In genomic region chr12:89935850-89936249, GRCh38 we compare ENCODE assay signal across 11 cellular contexts.
DNase-seq lines count a peak whose midpoint lies in the region; ATAC-seq and TF ChIP-seq lines count a peak whose summit lies in the region.
"Had no signal": no experiment of that assay in that cellular context is flagged by ENCODE, and none has a peak within 500 bp of the region (broad histone marks: within the 10 kb centered on the region; RNA-seq: fewer than 3 reads in every experiment).

No MANE protein-coding gene starts in this region.

- no peak overlapping the region for H3K4me3 ChIP-seq in lower leg skin (ENCODE audit: low read depth, poor library complexity, severe bottlenecking)
- H3K4me3 ChIP-seq in upper lobe of left lung, result no peak overlapping the region
- H3K4me3 ChIP-seq: breast epithelium, left ventricle myocardium inferior had no signal

- peak overlapping the region; percentile 55 for H3K27ac Mint-ChIP-seq in activated CD4-positive, alpha-beta memory T cell treated with anti-CD3 and anti-CD28 coated beads for 36 hours
- no peak overlapping the region for H3K27ac Mint-ChIP-seq in activated CD4-positive, alpha-beta memory T cell treated with anti-CD3 and anti-CD28 coated beads, Interleukin-2, amount 10 ng/mL, durations not matched to agents 7 days and 5 days
- H3K27ac Mint-ChIP-seq in nephron, result peak overlapping the region; percentile 82 to 95 (median 84)
- H3K27ac Mint-ChIP-seq in HFFc6, result no peak overlapping the region

- no peak for TF ChIP-seq POLR2A in lower leg skin (IDR thresholded peaks at IDR 0.05)
- no peak for TF ChIP-seq POLR2A in upper lobe of left lung (IDR thresholded peaks at IDR 0.05)

- peak overlapping the region; percentile 5 for H3K4me3 Mint-ChIP-seq in activated CD4-positive, alpha-beta memory T cell treated with anti-CD3 and anti-CD28 coated beads for 36 hours
- H3K4me3 Mint-ChIP-seq in activated CD4-positive, alpha-beta memory T cell treated with anti-CD3 and anti-CD28 coated beads, Interleukin-2, amount 10 ng/mL, durations not matched to agents 7 days and 5 days, result no peak overlapping the region
- H3K4me3 Mint-ChIP-seq in nephron, result no peak overlapping the region
- H3K4me3 Mint-ChIP-seq in HFFc6, result no peak overlapping the region

- WGBS in lower leg skin, 2 donors, result 74 to 83% methylated on average over 6 of the region's 6 CpGs
- 66 to 89% methylated on average over 6 of the region's 6 CpGs for WGBS in upper lobe of left lung, 2 donors

- H3K27ac ChIP-seq in upper lobe of left lung, result no peak overlapping the region
- H3K27ac ChIP-seq: breast epithelium, left ventricle myocardium inferior had no signal

- CTCF ChIA-PET in activated CD4-positive, alpha-beta memory T cell treated with anti-CD3 and anti-CD28 coated beads for 36 hours (lab: Charles Lee), result interaction anchor here (1.0 kb wide), 1 partner anchor 392 kb away, joined by 3 read pairs; no protein-coding TSS in a partner anchor
- CTCF ChIA-PET in activated CD4-positive, alpha-beta memory T cell treated with anti-CD3 and anti-CD28 coated beads, Interleukin-2, amount 10 ng/mL, durations not matched to agents 7 days and 5 days (lab: Charles Lee), result interaction anchor here (0.7 kb wide), 1 partner anchor 94 kb away, joined by 4 read pairs; no protein-coding TSS in a partner anchor

- no peak for TF ChIP-seq EP300 in upper lobe of left lung (IDR thresholded peaks at IDR 0.05)

- H3K9me3 Mint-ChIP-seq in activated CD4-positive, alpha-beta memory T cell treated with anti-CD3 and anti-CD28 coated beads for 36 hours, result no peaks in the 10 kb centered on the region
- peaks cover 1% of the 10 kb centered on the region for H3K9me3 Mint-ChIP-seq in activated CD4-positive, alpha-beta memory T cell treated with anti-CD3 and anti-CD28 coated beads, Interleukin-2, amount 10 ng/mL, durations not matched to agents 7 days and 5 days
- no peaks in the 10 kb centered on the region for H3K9me3 Mint-ChIP-seq in nephron
- H3K9me3 Mint-ChIP-seq in HFFc6, result no peaks in the 10 kb centered on the region

- no peaks in the 10 kb centered on the region for H3K36me3 Mint-ChIP-seq in activated CD4-positive, alpha-beta memory T cell treated with anti-CD3 and anti-CD28 coated beads for 36 hours
- peaks cover 5% of the 10 kb centered on the region for H3K36me3 Mint-ChIP-seq in activated CD4-positive, alpha-beta memory T cell treated with anti-CD3 and anti-CD28 coated beads, Interleukin-2, amount 10 ng/mL, durations not matched to agents 7 days and 5 days (ENCODE audit: low read depth)
- H3K36me3 Mint-ChIP-seq in nephron (ENCODE audit: low read depth), result no peaks in the 10 kb centered on the region
- H3K36me3 Mint-ChIP-seq in HFFc6 (ENCODE audit: low read depth), result no peaks in the 10 kb centered on the region

- no peaks in the 10 kb centered on the region for H3K27me3 Mint-ChIP-seq in activated CD4-positive, alpha-beta memory T cell treated with anti-CD3 and anti-CD28 coated beads for 36 hours
- H3K27me3 Mint-ChIP-seq in activated CD4-positive, alpha-beta memory T cell treated with anti-CD3 and anti-CD28 coated beads, Interleukin-2, amount 10 ng/mL, durations not matched to agents 7 days and 5 days, result no peaks in the 10 kb centered on the region
- H3K27me3 Mint-ChIP-seq in nephron (ENCODE audit: low read depth), result no peaks in the 10 kb centered on the region
- H3K27me3 Mint-ChIP-seq in HFFc6 (ENCODE audit: insufficient read depth), result no peaks in the 10 kb centered on the region; the same call in 1 of the 2 replicates

- intact Hi-C loops in activated CD4-positive, alpha-beta memory T cell treated with anti-CD3 and anti-CD28 coated beads for 36 hours (cut with micrococcal nuclease), result loop anchor here (1.0 to 2.0 kb wide), 4 partner anchors 12 to 73 kb away; no protein-coding TSS in a partner anchor
- intact Hi-C loops in lower leg skin (cut with DNase I; ENCODE audit: low total_unique reads), result no loop called here

- H3K4me1 Mint-ChIP-seq in activated CD4-positive, alpha-beta memory T cell treated with anti-CD3 and anti-CD28 coated beads for 36 hours (ENCODE audit: low read depth), result peaks cover 38% of the 10 kb centered on the region
- H3K4me1 Mint-ChIP-seq in activated CD4-positive, alpha-beta memory T cell treated with anti-CD3 and anti-CD28 coated beads, Interleukin-2, amount 10 ng/mL, durations not matched to agents 7 days and 5 days, result peaks cover 23% of the 10 kb centered on the region
- peaks cover 44% of the 10 kb centered on the region for H3K4me1 Mint-ChIP-seq in nephron
- peaks cover 23% of the 10 kb centered on the region for H3K4me1 Mint-ChIP-seq in HFFc6 (ENCODE audit: low read depth)

- no peaks in the 10 kb centered on the region for H3K9me3 ChIP-seq in upper lobe of left lung
- H3K9me3 ChIP-seq: breast epithelium, left ventricle myocardium inferior had no signal

- H3K27me3 ChIP-seq in upper lobe of left lung, result no peaks in the 10 kb centered on the region
- H3K27me3 ChIP-seq: breast epithelium had no signal

- ATAC-seq in GM21528 (IDR thresholded peaks at IDR 0.05; ENCODE audit: low FRiP score, unreplicated experiment) (peak; percentile 74), HG03280 (IDR thresholded peaks at IDR 0.05; ENCODE audit: unreplicated experiment) (peak; percentile 53), upper lobe of left lung (ENCODE audit: low FRiP score in 2 of 2) (no peak)

- H3K4me1 ChIP-seq in upper lobe of left lung, result no peaks in the 10 kb centered on the region
- H3K4me1 ChIP-seq: breast epithelium had no signal

- no peaks in the 10 kb centered on the region for H3K36me3 ChIP-seq in upper lobe of left lung
- H3K36me3 ChIP-seq: breast epithelium, left ventricle myocardium inferior had no signal

- POLR2A ChIA-PET in activated CD4-positive, alpha-beta memory T cell treated with anti-CD3 and anti-CD28 coated beads for 36 hours (lab: Charles Lee), result interaction anchor here (1.0 kb wide), 1 partner anchor 14 kb away, joined by 3 read pairs; no protein-coding TSS in a partner anchor
- POLR2A ChIA-PET in activated CD4-positive, alpha-beta memory T cell treated with anti-CD3 and anti-CD28 coated beads, Interleukin-2, amount 10 ng/mL, durations not matched to agents 7 days and 5 days (lab: Charles Lee), result interaction anchor here (0.8 kb wide), 1 partner anchor 72 kb away, joined by 3 read pairs; no protein-coding TSS in a partner anchor

- no peak for TF ChIP-seq CTCF in nephron (IDR thresholded peaks at IDR 0.05; ENCODE audit: unreplicated experiment in 3 of 3)
- TF ChIP-seq CTCF in HFFc6 (IDR thresholded peaks at IDR 0.05), result no peak
- no peak for TF ChIP-seq CTCF in lower leg skin (IDR thresholded peaks at IDR 0.05)
- TF ChIP-seq CTCF in upper lobe of left lung (IDR thresholded peaks at IDR 0.05), result no peak

- DNase-seq in activated CD4-positive, alpha-beta memory T cell treated with anti-CD3 and anti-CD28 coated beads for 36 hours, result peak; percentile 28
- no peak for DNase-seq in activated CD4-positive, alpha-beta memory T cell treated with anti-CD3 and anti-CD28 coated beads, Interleukin-2, amount 10 ng/mL, durations not matched to agents 7 days and 5 days
- DNase-seq in HFFc6 (no peak), lower leg skin (ENCODE audit: low spot score in 2 of 2) (no peak), upper lobe of left lung (no peak)
- DNase-seq: activated CD8-positive, alpha-beta memory T cell treated with anti-CD3 and anti-CD28 coated beads for 24 hours; left ventricle myocardium inferior had no signal

Comparison
In these comparisons a context has a peak if more than half of its experiments do, and no peak if none do; other contexts are left out.
1. H3K27ac Mint-ChIP-seq: peak in activated CD4-positive, alpha-beta memory T cell treated with anti-CD3 and anti-CD28 coated beads for 36 hours (single experiment) and nephron (3 of 3); none in activated CD4-positive, alpha-beta memory T cell treated with anti-CD3 and anti-CD28 coated beads, Interleukin-2, amount 10 ng/mL, durations not matched to agents 7 days and 5 days (single experiment) and HFFc6 (single experiment).
2. ATAC-seq: peak in GM21528 (single experiment) and HG03280 (single experiment); none in upper lobe of left lung (0 of 2).